ENCODE assay signal across 16 cellular contexts in genomic region chr20:46243707-46244628, GRCh38.
DNase-seq lines count a peak whose midpoint lies in the region; TF ChIP-seq lines count a peak whose summit lies in the region.
"Had no signal": no experiment of that assay in that cellular context is flagged by ENCODE, and none has a peak within 500 bp of the region (broad histone marks: within the 10 kb centered on the region; RNA-seq: fewer than 3 reads in every experiment).

No MANE protein-coding gene starts in this region.

- peak; percentile 3 for DNase-seq in AG10803 (ENCODE audit: low read depth)
- DNase-seq in H4 (ENCODE audit: low spot score), result peak; percentile 25
- peak; percentile 37 for DNase-seq in NCI-H510A treated with DMSO at 0.1 percent for 48 hours (lab: John Stamatoyannopoulos, UW)
- peak; percentile 7 for DNase-seq in fibroblast of the aortic adventitia (ENCODE audit: low read depth)
- DNase-seq in retina, result no peak
- DNase-seq in SKM-1 (lab: John Stamatoyannopoulos, UW; ENCODE audit: unreplicated experiment), result no peak
- DNase-seq in NCI-H524 treated with DMSO at 0.1 percent for 48 hours (lab: John Stamatoyannopoulos, UW), result no peak
- no peak for DNase-seq in progenitor cell of endocrine pancreas (ENCODE audit: low spot score, unreplicated experiment)
- DNase-seq: activated CD4-positive, alpha-beta T cell treated with anti-CD3 and anti-CD28 coated beads for 4 hours; activated naive CD8-positive, alpha-beta T cell treated with anti-CD3 and anti-CD28 coated beads, Interleukin-2, amount 10 ng/mL, durations not matched to agents 7 days and 5 days; activated T-cell treated with anti-CD3 and anti-CD28 coated beads, Interleukin-2, amount 50 U/mL, for 1 hour; GDM1; heart left ventricle; NCI-H526; testis had no signal

- no peaks in the 10 kb centered on the region for H3K36me3 Mint-ChIP-seq in progenitor cell of endocrine pancreas (ENCODE audit: insufficient read depth)
- H3K36me3 Mint-ChIP-seq: activated naive CD8-positive, alpha-beta T cell treated with anti-CD3 and anti-CD28 coated beads, Interleukin-2, amount 10 ng/mL, durations not matched to agents 7 days and 5 days; CD14-positive monocyte had no signal

- H3K4me1 Mint-ChIP-seq in progenitor cell of endocrine pancreas (ENCODE audit: low read depth), result no peaks in the 10 kb centered on the region

- no peak overlapping the region for H3K4me3 Mint-ChIP-seq in progenitor cell of endocrine pancreas (ENCODE audit: low read depth)
- H3K4me3 Mint-ChIP-seq: activated naive CD8-positive, alpha-beta T cell treated with anti-CD3 and anti-CD28 coated beads, Interleukin-2, amount 10 ng/mL, durations not matched to agents 7 days and 5 days; CD14-positive monocyte had no signal

- no peak overlapping the region for H3K27ac Mint-ChIP-seq in progenitor cell of endocrine pancreas
- H3K27ac Mint-ChIP-seq: activated naive CD8-positive, alpha-beta T cell treated with anti-CD3 and anti-CD28 coated beads, Interleukin-2, amount 10 ng/mL, durations not matched to agents 7 days and 5 days had no signal

- no peaks in the 10 kb centered on the region for H3K9me3 Mint-ChIP-seq in progenitor cell of endocrine pancreas (ENCODE audit: low read depth)
- H3K9me3 Mint-ChIP-seq: activated naive CD8-positive, alpha-beta T cell treated with anti-CD3 and anti-CD28 coated beads, Interleukin-2, amount 10 ng/mL, durations not matched to agents 7 days and 5 days had no signal

- TF ChIP-seq CTCF in AG10803 (conservative IDR thresholded peaks at IDR 0.05; ENCODE audit: low read length) (no peak), fibroblast of the aortic adventitia (IDR thresholded peaks at IDR 0.05; ENCODE audit: insufficient read depth, low read length) (no peak), progenitor cell of endocrine pancreas (IDR thresholded peaks at IDR 0.05; ENCODE audit: unreplicated experiment) (no peak)

- H3K27me3 Mint-ChIP-seq in progenitor cell of endocrine pancreas, result peaks cover 57% of the 10 kb centered on the region

- H3K4me3 ChIP-seq in AG10803 (ENCODE audit: low read length), result no peak overlapping the region
- no peak overlapping the region for H3K4me3 ChIP-seq in fibroblast of the aortic adventitia (ENCODE audit: low read depth, low read length)
- H3K4me3 ChIP-seq: heart left ventricle, testis had no signal

Comparison
In these comparisons a context has a peak if more than half of its experiments do, and no peak if none do; other contexts are left out.
1. DNase-seq: peak in AG10803 (single experiment), H4 (single experiment), NCI-H510A treated with DMSO at 0.1 percent for 48 hours (single experiment) and fibroblast of the aortic adventitia (single experiment); none in retina (single experiment), SKM-1 (single experiment), NCI-H524 treated with DMSO at 0.1 percent for 48 hours (single experiment) and progenitor cell of endocrine pancreas (single experiment).